Comparison of ENCODE assay signal across 8 cellular contexts in the genomic region with DNA sequence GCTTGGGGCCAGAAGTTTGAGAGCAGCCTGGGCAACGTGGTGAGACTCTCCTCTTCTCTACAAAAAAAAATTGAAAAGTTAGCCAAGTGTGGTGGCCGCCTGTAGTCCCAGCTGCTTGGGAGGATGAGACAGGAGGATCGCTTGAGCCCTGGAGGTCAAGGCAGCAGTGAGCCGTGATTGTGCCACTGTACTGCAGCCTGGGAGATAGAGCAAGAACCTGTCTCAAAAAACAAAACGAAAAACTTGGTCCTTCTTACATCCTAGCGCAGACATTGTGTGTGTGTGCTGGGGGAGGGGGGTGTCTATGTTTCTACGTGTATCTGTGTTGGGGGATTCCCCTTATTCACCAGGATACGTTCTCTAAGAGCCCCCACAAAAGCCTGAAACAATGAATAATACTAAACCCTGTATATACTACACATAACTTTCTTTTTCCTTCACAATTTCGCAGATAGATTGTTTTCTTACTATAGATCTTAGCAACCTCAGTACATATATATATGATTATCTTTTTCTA. TPM values are rescaled to one million over a fixed set of nuclear protein-coding genes. Genes with fewer than 3 reads are reported as not detected.
A peak's percentile ranks its signal among the peaks of the same experiment; 100 is the strongest.
DNase-seq lines count a peak whose midpoint lies in the region; ATAC-seq and TF ChIP-seq lines count a peak whose summit lies in the region.

No MANE protein-coding gene starts in this region.

- CTCF ChIA-PET in HEK293 (lab: Yijun Ruan, JAX) = interaction anchor here (0.7 to 2.5 kb wide), 7 partner anchors 22 to 275 kb away, joined by 3 to 10 read pairs (median 3); no protein-coding TSS in a partner anchor
- CTCF ChIA-PET in activated CD8-positive, alpha-beta T cell treated with anti-CD3 and anti-CD28 coated beads, Interleukin-2, amount 10 ng/mL, durations not matched to agents 7 days and 5 days (lab: Charles Lee) = interaction anchor here (1.0 to 2.0 kb wide), 3 partner anchors 23 to 37 kb away, joined by 3 to 6 read pairs (median 4); a partner anchor contains a TSS

- H3K9ac ChIP-seq in iPS-15b (ENCODE audit: low read depth, low read length) (no peak overlapping the region), skeletal muscle tissue (ENCODE audit: low read depth in 1 of 3, low read length in 3 of 3) (peak overlapping the region in 2 of 3 donors; percentile 32 to 81)

- peaks cover 12% of the 10 kb centered on the region for H3K4me1 Mint-ChIP-seq in activated CD8-positive, alpha-beta T cell treated with anti-CD3 and anti-CD28 coated beads, Interleukin-2, amount 10 ng/mL, durations not matched to agents 7 days and 5 days (ENCODE audit: low read depth)

- no peak for DNase-seq in activated CD8-positive, alpha-beta T cell treated with anti-CD3 and anti-CD28 coated beads, Interleukin-2, amount 10 ng/mL, durations not matched to agents 7 days and 5 days
- DNase-seq in central memory CD4-positive, alpha-beta T cell = no peak
- DNase-seq in NCI-H1436 treated with DMSO at 0.1 percent for 48 hours (lab: John Stamatoyannopoulos, UW) = no peak

- H3K36me3 ChIP-seq in HEK293 (ENCODE audit: control insufficient read depth in 2 of 2, insufficient read depth in 1 of 2, low read length in 2 of 2) (no peaks in the 10 kb centered on the region), iPS-15b (ENCODE audit: control insufficient read depth, insufficient read depth, low read length) (peaks cover 2% of the 10 kb centered on the region), skeletal muscle tissue (ENCODE audit: control insufficient read depth in 3 of 3, insufficient read depth in 3 of 3, low read length in 3 of 3) (peaks cover 0 to 4% (median 0%) of the 10 kb centered on the region in 3 donors)

- H3K9me3 ChIP-seq in HEK293 (ENCODE audit: control insufficient read depth, insufficient read depth, low read depth, low read length) = no peaks in the 10 kb centered on the region
- H3K9me3 ChIP-seq in iPS-15b (ENCODE audit: control insufficient read depth, insufficient read depth, low read length) = no peaks in the 10 kb centered on the region
- H3K9me3 ChIP-seq in skeletal muscle tissue (ENCODE audit: control insufficient read depth in 3 of 3, low read length in 3 of 3) = no peaks in the 10 kb centered on the region

- TF ChIP-seq CTCF in HEK293 (tag by site-specific recombination; IDR thresholded peaks at IDR 0.05) = no peak

- peak overlapping the region; percentile 17 for H3K27ac Mint-ChIP-seq in activated CD8-positive, alpha-beta T cell treated with anti-CD3 and anti-CD28 coated beads, Interleukin-2, amount 10 ng/mL, durations not matched to agents 7 days and 5 days

- peaks cover 21% of the 10 kb centered on the region for H3K27me3 Mint-ChIP-seq in activated CD8-positive, alpha-beta T cell treated with anti-CD3 and anti-CD28 coated beads, Interleukin-2, amount 10 ng/mL, durations not matched to agents 7 days and 5 days (ENCODE audit: low read depth)

- H3K36me3 Mint-ChIP-seq in activated CD8-positive, alpha-beta T cell treated with anti-CD3 and anti-CD28 coated beads, Interleukin-2, amount 10 ng/mL, durations not matched to agents 7 days and 5 days (ENCODE audit: low read depth) = no peaks in the 10 kb centered on the region

- H3K9me3 Mint-ChIP-seq in activated CD8-positive, alpha-beta T cell treated with anti-CD3 and anti-CD28 coated beads, Interleukin-2, amount 10 ng/mL, durations not matched to agents 7 days and 5 days (ENCODE audit: insufficient read depth) = no peaks in the 10 kb centered on the region

- peaks cover 3% of the 10 kb centered on the region; the same call in 1 of the 2 replicates for H3K4me1 ChIP-seq in HEK293 (ENCODE audit: control insufficient read depth, insufficient read depth, low read length)
- H3K4me1 ChIP-seq in iPS-15b (ENCODE audit: control insufficient read depth, insufficient read depth, low read length) = peaks cover 12% of the 10 kb centered on the region
- peaks cover 16 to 26% (median 20%) of the 10 kb centered on the region in 3 donors for H3K4me1 ChIP-seq in skeletal muscle tissue (ENCODE audit: control insufficient read depth in 3 of 3, insufficient read depth in 3 of 3, low read length in 3 of 3)

- H3K27ac ChIP-seq in HEK293 (ENCODE audit: extremely low read depth, low read depth, low read length) (no peak overlapping the region), skeletal muscle tissue (ENCODE audit: low read depth, low read length) (no peak overlapping the region)

- POLR2A ChIA-PET in HEK293 (lab: Yijun Ruan, JAX) = interaction anchor here (0.6 to 1.7 kb wide), 7 partner anchors 8 to 476 kb away, joined by 3 to 28 read pairs (median 5); a partner anchor contains a TSS
- POLR2A ChIA-PET in activated CD8-positive, alpha-beta T cell treated with anti-CD3 and anti-CD28 coated beads, Interleukin-2, amount 10 ng/mL, durations not matched to agents 7 days and 5 days (lab: Charles Lee) = interaction anchor here (0.8 kb wide), 1 partner anchor 45 kb away, joined by 4 read pairs; no protein-coding TSS in a partner anchor

- no peaks in the 10 kb centered on the region for H3K27me3 ChIP-seq in iPS-15b (ENCODE audit: control insufficient read depth, insufficient read depth, low read length)
- H3K27me3 ChIP-seq in skeletal muscle tissue (ENCODE audit: control insufficient read depth in 3 of 3, insufficient read depth in 3 of 3, low read length in 3 of 3) = peaks cover 0 to 24% (median 5%) of the 10 kb centered on the region in 3 donors

- peak overlapping the region; percentile 77 for H3K4me3 Mint-ChIP-seq in activated CD8-positive, alpha-beta T cell treated with anti-CD3 and anti-CD28 coated beads, Interleukin-2, amount 10 ng/mL, durations not matched to agents 7 days and 5 days

- H3K4me3 ChIP-seq in HEK293 (ENCODE audit: low read depth, low read length) (peak overlapping the region; percentile 33), iPS-15b (ENCODE audit: low read depth, low read length) (peak overlapping the region; percentile 57), skeletal muscle tissue (ENCODE audit: low read length in 3 of 3) (peak overlapping the region in 2 of 3 donors; percentile 73 to 77)

- ATAC-seq in activated CD8-positive, alpha-beta T cell treated with anti-CD3 and anti-CD28 coated beads, Interleukin-2, amount 10 ng/mL, durations not matched to agents 7 days and 5 days = no peak
- no peak for ATAC-seq in HG03469 (IDR thresholded peaks at IDR 0.05; ENCODE audit: unreplicated experiment)
- ATAC-seq in HG03521 (IDR thresholded peaks at IDR 0.05; ENCODE audit: unreplicated experiment) = no peak

TF ChIP-seq in HEK293, 187 proteins besides CTCF, POLR2A, EP300 and RAD21:
- TF ChIP-seq, protein P1, sequence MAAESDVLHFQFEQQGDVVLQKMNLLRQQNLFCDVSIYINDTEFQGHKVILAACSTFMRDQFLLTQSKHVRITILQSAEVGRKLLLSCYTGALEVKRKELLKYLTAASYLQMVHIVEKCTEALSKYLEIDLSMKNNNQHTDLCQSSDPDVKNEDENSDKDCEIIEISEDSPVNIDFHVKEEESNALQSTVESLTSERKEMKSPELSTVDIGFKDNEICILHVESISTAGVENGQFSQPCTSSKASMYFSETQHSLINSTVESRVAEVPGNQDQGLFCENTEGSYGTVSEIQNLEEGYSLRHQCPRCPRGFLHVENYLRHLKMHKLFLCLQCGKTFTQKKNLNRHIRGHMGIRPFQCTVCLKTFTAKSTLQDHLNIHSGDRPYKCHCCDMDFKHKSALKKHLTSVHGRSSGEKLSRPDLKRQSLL (tag by site-specific recombination; IDR thresholded peaks at IDR 0.05) = 0 out of 2 replicates have a peak, but pooled peaks have one; percentile 49
- TF ChIP-seq ZNF274 (IDR thresholded peaks at IDR 0.05; ENCODE audit: low read length) (no peak), ZNF274 (tag by site-specific recombination; IDR thresholded peaks at IDR 0.05; ENCODE audit: borderline replicate concordance) (no peak)

RNA-seq across cellular contexts. Expression of a gene that starts 7.9 kb away (rescaled TPM):
- total RNA-seq in activated CD8-positive, alpha-beta T cell treated with anti-CD3 and anti-CD28 coated beads, Interleukin-2, amount 10 ng/mL, durations not matched to agents 7 days and 5 days = not detected
- 35.0 TPM for total RNA-seq in skeletal muscle tissue

RNA-seq across cellular contexts. Expression of a gene that starts 33.9 kb away (rescaled TPM):
- total RNA-seq in activated CD8-positive, alpha-beta T cell treated with anti-CD3 and anti-CD28 coated beads, Interleukin-2, amount 10 ng/mL, durations not matched to agents 7 days and 5 days = under 1 TPM; 0.83 to 0.95 TPM
- total RNA-seq in skeletal muscle tissue = 1.6 TPM

RNA-seq across cellular contexts. Expression of a gene that starts 37.2 kb away (rescaled TPM):
- total RNA-seq in activated CD8-positive, alpha-beta T cell treated with anti-CD3 and anti-CD28 coated beads, Interleukin-2, amount 10 ng/mL, durations not matched to agents 7 days and 5 days = 100 to 1,000 TPM; 332 to 340 TPM
- total RNA-seq in skeletal muscle tissue = 68.4 TPM

Comparison
In these comparisons a context has a peak if more than half of its experiments do, and no peak if none do; other contexts are left out.
1. RNA of a gene that starts 7.9 kb away (total RNA-seq): 35.0 TPM in skeletal muscle tissue (single experiment); not detected in activated CD8-positive, alpha-beta T cell treated with anti-CD3 and anti-CD28 coated beads, Interleukin-2, amount 10 ng/mL, durations not matched to agents 7 days and 5 days; every median in the first group is over 10 times any median in the second.
2. Peak in every context shown above with its lines, with median percentiles within 50 percentile points of each other: H3K4me3 ChIP-seq.